In the genomic region with DNA sequence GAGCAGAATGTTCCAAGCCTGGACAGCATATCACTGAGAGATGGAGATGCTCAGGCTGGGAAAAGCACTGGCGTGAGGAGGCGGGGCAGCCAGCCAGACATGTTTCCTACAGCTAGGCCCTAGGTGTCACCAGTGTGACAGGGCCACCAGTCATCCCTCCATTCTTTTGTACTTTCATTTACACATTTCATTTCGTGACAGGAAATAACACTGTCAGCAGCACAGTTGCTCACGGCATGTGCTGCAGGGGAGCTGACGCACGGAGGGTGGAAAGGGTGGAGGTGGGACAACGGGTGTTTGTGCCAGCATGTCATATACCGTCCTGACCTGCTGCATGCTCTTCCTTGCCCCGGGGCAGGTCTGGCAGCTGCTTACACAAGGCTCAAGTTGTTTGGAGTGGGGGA, we compare ENCODE assay signal across 8 cellular contexts. TPM values are rescaled to one million over a fixed set of nuclear protein-coding genes. Genes with fewer than 3 reads are reported as not detected.
DNase-seq lines count a peak whose midpoint lies in the region; ATAC-seq lines count a peak whose summit lies in the region.

No MANE protein-coding gene starts in this region.

- no peak overlapping the region for H2BK120ac ChIP-seq in neuronal stem cell (ENCODE audit: low read depth, low read length)

- H3K9me3 ChIP-seq in neuronal stem cell (replicated peaks in 1 of 2; ENCODE audit: control insufficient read depth in 2 of 2, insufficient read depth in 1 of 2, low read depth in 1 of 2, low read length in 2 of 2), result no peaks in the 10 kb centered on the region

- no peak overlapping the region for H3K14ac ChIP-seq in neuronal stem cell (ENCODE audit: low read length)

- H3K4ac ChIP-seq in neuronal stem cell (ENCODE audit: low read length), result no peak overlapping the region

- no peaks in the 10 kb centered on the region for H3K36me3 ChIP-seq in neuronal stem cell (replicated peaks in 1 of 2; ENCODE audit: control insufficient read depth in 2 of 2, insufficient read depth in 2 of 2, low read length in 2 of 2)

- no peak overlapping the region for H2BK15ac ChIP-seq in neuronal stem cell (ENCODE audit: low read length)

- peak overlapping the region; percentile 54 for H3K4me3 Mint-ChIP-seq in activated naive CD4-positive, alpha-beta T cell treated with anti-CD3 and anti-CD28 coated beads, Interleukin-2, amount 10 ng/mL, durations not matched to agents 7 days and 5 days

- H2AFZ ChIP-seq in neuronal stem cell (ENCODE audit: low read length), result peak overlapping the region; percentile 64

- H3K27me3 ChIP-seq in neuronal stem cell (ENCODE audit: control insufficient read depth in 3 of 3, insufficient read depth in 3 of 3, low read depth in 1 of 3, low read length in 3 of 3), result no peaks in the 10 kb centered on the region

- H4K8ac ChIP-seq in neuronal stem cell (ENCODE audit: low read depth, low read length), result no peak overlapping the region

- H3K9me3 Mint-ChIP-seq in activated naive CD4-positive, alpha-beta T cell treated with anti-CD3 and anti-CD28 coated beads, Interleukin-2, amount 10 ng/mL, durations not matched to agents 7 days and 5 days, result peaks cover 2% of the 10 kb centered on the region

- H3K27ac Mint-ChIP-seq in activated naive CD4-positive, alpha-beta T cell treated with anti-CD3 and anti-CD28 coated beads, Interleukin-2, amount 10 ng/mL, durations not matched to agents 7 days and 5 days, result peak overlapping the region; percentile 99

- no peak overlapping the region for H3K27ac ChIP-seq in neuronal stem cell (replicated peaks; ENCODE audit: low read length)

- CTCF ChIA-PET in activated naive CD4-positive, alpha-beta T cell treated with anti-CD3 and anti-CD28 coated beads, Interleukin-2, amount 10 ng/mL, durations not matched to agents 7 days and 5 days (lab: Charles Lee), result interaction anchor here (0.6 to 4.6 kb wide), 20 partner anchors 8 to 243 kb away, joined by 3 to 32 read pairs (median 5); no protein-coding TSS in a partner anchor

- no peak overlapping the region for H3K4me2 ChIP-seq in neuronal stem cell (ENCODE audit: insufficient read depth, low read length, poor library complexity, severe bottlenecking)

- no peak overlapping the region for H2BK5ac ChIP-seq in neuronal stem cell (ENCODE audit: low read length)

- no peak overlapping the region for H3K9ac ChIP-seq in neuronal stem cell (ENCODE audit: low read depth, low read length, poor library complexity)

- peaks cover 6% of the 10 kb centered on the region for H3K36me3 Mint-ChIP-seq in activated naive CD4-positive, alpha-beta T cell treated with anti-CD3 and anti-CD28 coated beads, Interleukin-2, amount 10 ng/mL, durations not matched to agents 7 days and 5 days

- no peak overlapping the region for H2AK5ac ChIP-seq in neuronal stem cell (ENCODE audit: low read depth, low read length)

- H4K91ac ChIP-seq in neuronal stem cell (ENCODE audit: low read depth, low read length, poor library complexity), result no peak overlapping the region

- H3K4me3 ChIP-seq in neuronal stem cell (ENCODE audit: low read length in 2 of 2), result peak overlapping the region in 1 of 2 donors; percentile 31

- H3K79me1 ChIP-seq in neuronal stem cell (ENCODE audit: low read depth, low read length), result no peaks in the 10 kb centered on the region

- H3K23ac ChIP-seq in neuronal stem cell (ENCODE audit: low read depth, low read length, poor library complexity), result no peak overlapping the region

- peak overlapping the region; percentile 22 for H3K18ac ChIP-seq in neuronal stem cell (ENCODE audit: low read length)

- H2BK12ac ChIP-seq in neuronal stem cell (ENCODE audit: low read length), result no peak overlapping the region

- no peaks in the 10 kb centered on the region for H3K27me3 Mint-ChIP-seq in activated naive CD4-positive, alpha-beta T cell treated with anti-CD3 and anti-CD28 coated beads, Interleukin-2, amount 10 ng/mL, durations not matched to agents 7 days and 5 days

- peaks cover 2 to 7% of the 10 kb centered on the region in 2 donors for H3K4me1 ChIP-seq in neuronal stem cell (ENCODE audit: control insufficient read depth in 2 of 2, insufficient read depth in 1 of 2, low read depth in 1 of 2, low read length in 2 of 2)

- H3K4me1 Mint-ChIP-seq in activated naive CD4-positive, alpha-beta T cell treated with anti-CD3 and anti-CD28 coated beads, Interleukin-2, amount 10 ng/mL, durations not matched to agents 7 days and 5 days, result peaks cover 48% of the 10 kb centered on the region

- ATAC-seq in GM18868 (IDR thresholded peaks at IDR 0.05; ENCODE audit: unreplicated experiment) (peak; percentile 80), HG02884 (IDR thresholded peaks at IDR 0.05; ENCODE audit: unreplicated experiment) (peak; percentile 45)

- no CpG with 5 or more reads among the region's 9 CpGs for WGBS in neuronal stem cell (ENCODE audit: extremely low coverage in 2 of 2, insufficient read length in 2 of 2, insufficient replicate concordance in 1 of 2), 2 donors

- peak; percentile 68 to 81 for DNase-seq in SHP77 (lab: John Stamatoyannopoulos, UW)
- peak; percentile 91 for DNase-seq in activated naive CD4-positive, alpha-beta T cell treated with anti-CD3 and anti-CD28 coated beads, Interleukin-2, amount 10 ng/mL, durations not matched to agents 7 days and 5 days
- no peak for DNase-seq in neuronal stem cell (ENCODE audit: low spot score)
- DNase-seq in KG1 (lab: John Stamatoyannopoulos, UW), result no peak
- no peak for DNase-seq in OCI-M1 (lab: John Stamatoyannopoulos, UW)
- DNase-seq in globus pallidus (ENCODE audit: low spot score), result no peak

RNA-seq across cellular contexts. Expression of gene CEMIP2, which starts 14.8 kb away (rescaled TPM):
- polyA plus RNA-seq in neuronal stem cell (2013, experiment 1 of 2), result 79.6 TPM
- polyA plus RNA-seq in neuronal stem cell (2013, experiment 2 of 2), result 79.1 TPM

Comparison
In these comparisons a context has a peak if more than half of its experiments do, and no peak if none do; other contexts are left out.
1. DNase-seq: peak in SHP77 (2 of 2) and activated naive CD4-positive, alpha-beta T cell treated with anti-CD3 and anti-CD28 coated beads, Interleukin-2, amount 10 ng/mL, durations not matched to agents 7 days and 5 days (single experiment); none in neuronal stem cell (single experiment), KG1 (single experiment), OCI-M1 (single experiment) and globus pallidus (single experiment).